34 cellular contexts compared by ENCODE assay signal in the genomic region with DNA sequence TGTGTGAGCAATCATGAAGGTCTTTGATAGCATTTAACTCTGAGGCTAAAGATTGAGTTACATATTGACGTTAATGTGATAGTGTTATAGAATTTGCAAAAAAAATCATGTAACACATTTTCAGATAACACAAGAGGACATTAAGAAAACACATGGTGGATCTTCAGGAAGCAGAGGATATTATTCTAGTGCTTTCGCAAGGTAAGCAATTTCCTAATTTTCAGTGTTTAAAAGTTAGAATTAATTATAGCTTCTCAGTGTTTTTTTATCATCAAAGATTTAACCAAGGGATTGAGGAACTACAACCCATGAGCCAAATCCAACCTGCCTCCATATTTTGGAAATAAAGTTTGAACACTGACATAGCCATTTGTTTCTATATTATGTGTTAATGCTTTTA.
"Had no signal": no experiment of that assay in that cellular context is flagged by ENCODE, and none has a peak within 500 bp of the region (broad histone marks: within the 10 kb centered on the region; RNA-seq: fewer than 3 reads in every experiment).

No MANE protein-coding gene starts in this region.

- DNase-seq: activated CD4-positive, alpha-beta memory T cell treated with anti-CD3 and anti-CD28 coated beads for 36 hours; activated CD4-positive, alpha-beta T cell treated with anti-CD3 and anti-CD28 coated beads for 36 hours; activated CD4-positive, alpha-beta T cell treated with anti-CD3 and anti-CD28 coated beads, Interleukin-2, amount 10 ng/mL, durations not matched to agents 24 days and 14 days; activated CD4-positive, CD25-positive, alpha-beta regulatory T cell; activated CD4-positive, CD25-positive, alpha-beta regulatory T cell treated with anti-CD3 and anti-CD28 coated beads, Interleukin-2, amount 50 U/mL, for 72 hours; activated CD8-positive, alpha-beta memory T cell treated with anti-CD3 and anti-CD28 coated beads, Interleukin-2, amount 10 ng/mL, durations not matched to agents 7 days and 5 days; activated CD8-positive, alpha-beta memory T cell treated with anti-CD3 and anti-CD28 coated beads, Interleukin-2, amount 50 U/mL, for 4 hours; activated CD8-positive, alpha-beta T cell treated with anti-CD3 and anti-CD28 coated beads, Interleukin-2, amount 10 ng/mL, durations not matched to agents 7 days and 5 days; activated effector memory CD4-positive, alpha-beta T cell treated with Interleukin-2 at 50 U/mL for 16 hours; activated gamma-delta T cell treated with Interleukin-2 at 50 U/mL for 16 hours; activated naive CD4-positive, alpha-beta T cell treated with anti-CD3 and anti-CD28 coated beads, Interleukin-2, amount 50 U/mL, for 16 hours; activated naive CD4-positive, alpha-beta T cell treated with Interleukin-2 at 50 U/mL for 16 hours; activated T-cell treated with anti-CD3 and anti-CD28 coated beads, Interleukin-2, amount 50 U/mL, for 1 hour; activated T-cell treated with anti-CD3 and anti-CD28 coated beads, Interleukin-2, amount 50 U/mL, for 48 hours; amniotic stem cell; anterior cingulate cortex; brain microvascular endothelial cell; caudate nucleus; cortex of kidney; dermis blood vessel endothelial cell; effector CD4-positive, alpha-beta T cell; effector memory CD8-positive, alpha-beta T cell; erythroblast; foreskin keratinocyte; gastrocnemius medialis; glutamatergic neuron; heart left ventricle; T-helper 17 cell; T1000; WERI-Rb-1 had no signal

- H3K4me2 ChIP-seq: hepatocyte had no signal

- H3K4me1 ChIP-seq: foreskin keratinocyte, gastrocnemius medialis had no signal

- H3K79me2 ChIP-seq: hepatocyte had no signal

- H3K27ac ChIP-seq: brain microvascular endothelial cell, esophagus muscularis mucosa, foreskin keratinocyte, gastrocnemius medialis, heart left ventricle, hepatocyte, WERI-Rb-1 had no signal

- ATAC-seq: activated CD4-positive, alpha-beta T cell treated with anti-CD3 and anti-CD28 coated beads for 36 hours; activated CD8-positive, alpha-beta memory T cell treated with anti-CD3 and anti-CD28 coated beads, Interleukin-2, amount 10 ng/mL, durations not matched to agents 7 days and 5 days; activated CD8-positive, alpha-beta T cell treated with anti-CD3 and anti-CD28 coated beads, Interleukin-2, amount 10 ng/mL, durations not matched to agents 7 days and 5 days; effector memory CD8-positive, alpha-beta T cell; foreskin keratinocyte; gastrocnemius medialis; heart left ventricle; T-helper 17 cell had no signal

- H3K4me3 ChIP-seq: esophagus muscularis mucosa, gastrocnemius medialis, heart left ventricle, hepatocyte had no signal

- H3K9me3 ChIP-seq: esophagus muscularis mucosa, gastrocnemius medialis had no signal

- H3K27me3 ChIP-seq: brain microvascular endothelial cell, esophagus muscularis mucosa, foreskin keratinocyte, gastrocnemius medialis, heart left ventricle, hepatocyte had no signal

- FAIRE-seq: astrocyte, bronchial epithelial cell had no signal

- H2AFZ ChIP-seq: hepatocyte had no signal
